1 cellular context compared by ENCODE assay signal in the genomic region with DNA sequence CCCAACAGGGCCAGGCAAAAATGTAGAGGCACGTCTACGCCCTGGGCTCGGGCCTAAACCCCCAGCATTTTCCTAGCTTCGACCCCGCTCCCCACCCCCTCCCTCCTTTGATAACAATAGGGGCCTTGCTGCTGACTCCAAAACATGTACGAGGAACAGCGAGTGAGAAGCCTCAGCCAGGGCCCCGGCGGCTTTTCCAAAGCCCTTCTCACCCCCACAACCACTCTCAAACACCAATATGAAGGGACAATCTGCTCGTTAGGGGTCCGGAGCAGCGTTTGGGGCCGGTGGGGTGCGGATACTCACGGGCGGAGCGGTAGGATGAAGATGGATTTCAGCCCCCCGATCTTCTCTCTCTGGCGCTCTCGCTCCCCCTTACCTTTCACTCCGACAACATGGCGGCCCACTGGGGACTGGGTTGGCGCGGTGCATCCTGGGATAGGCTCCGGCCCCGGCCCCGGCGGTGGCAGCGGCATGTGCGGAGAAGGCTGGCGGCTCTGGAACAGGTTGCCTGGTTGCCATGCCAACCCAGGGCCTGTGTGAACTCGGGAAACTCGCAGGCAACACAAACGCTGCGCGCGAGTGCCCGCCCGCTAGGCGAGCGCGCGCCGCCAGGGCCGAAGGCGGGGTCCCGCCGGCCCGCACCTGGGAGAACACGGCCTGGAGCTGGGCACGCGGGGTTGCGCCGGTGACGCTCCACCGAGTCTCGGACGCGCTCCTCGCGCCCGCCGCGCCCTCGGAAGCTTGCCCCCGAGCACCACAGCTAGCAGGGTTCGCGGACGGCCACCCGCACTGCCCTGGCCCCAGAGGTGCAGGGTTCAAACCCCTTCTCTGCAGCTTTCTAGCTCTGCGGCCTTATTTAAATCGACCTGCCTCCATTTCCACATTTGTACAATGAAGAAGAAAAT.
A peak's percentile ranks its signal among the peaks of the same experiment; 100 is the strongest.
TF ChIP-seq lines count a peak whose summit lies in the region.

TSS of gene PUM1 (minus strand) at position 408 of the 908 bp plus-strand sequence. CDS start 6,151 bp downstream, outside the sequence.

TF ChIP-seq in HEK293, 187 proteins besides CTCF, POLR2A, EP300 and RAD21 (continued from another document and continues in another):
- TF ChIP-seq ZSCAN5A (tag by site-specific recombination; IDR thresholded peaks at IDR 0.05), result 0 out of 2 replicates have a peak, but pooled peaks have one; percentile 34
- TF ChIP-seq, protein P1, sequence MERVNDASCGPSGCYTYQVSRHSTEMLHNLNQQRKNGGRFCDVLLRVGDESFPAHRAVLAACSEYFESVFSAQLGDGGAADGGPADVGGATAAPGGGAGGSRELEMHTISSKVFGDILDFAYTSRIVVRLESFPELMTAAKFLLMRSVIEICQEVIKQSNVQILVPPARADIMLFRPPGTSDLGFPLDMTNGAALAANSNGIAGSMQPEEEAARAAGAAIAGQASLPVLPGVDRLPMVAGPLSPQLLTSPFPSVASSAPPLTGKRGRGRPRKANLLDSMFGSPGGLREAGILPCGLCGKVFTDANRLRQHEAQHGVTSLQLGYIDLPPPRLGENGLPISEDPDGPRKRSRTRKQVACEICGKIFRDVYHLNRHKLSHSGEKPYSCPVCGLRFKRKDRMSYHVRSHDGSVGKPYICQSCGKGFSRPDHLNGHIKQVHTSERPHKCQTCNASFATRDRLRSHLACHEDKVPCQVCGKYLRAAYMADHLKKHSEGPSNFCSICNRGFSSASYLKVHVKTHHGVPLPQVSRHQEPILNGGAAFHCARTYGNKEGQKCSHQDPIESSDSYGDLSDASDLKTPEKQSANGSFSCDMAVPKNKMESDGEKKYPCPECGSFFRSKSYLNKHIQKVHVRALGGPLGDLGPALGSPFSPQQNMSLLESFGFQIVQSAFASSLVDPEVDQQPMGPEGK (tag by site-specific recombination; IDR thresholded peaks at IDR 0.05), result peak; percentile 78
- no peak for TF ChIP-seq ZNF596 (tag by site-specific recombination; IDR thresholded peaks at IDR 0.05)
- no peak for TF ChIP-seq HOXA7 (CRISPR knock-in tag; IDR thresholded peaks at IDR 0.05; ENCODE audit: borderline replicate concordance)
- TF ChIP-seq ZBTB17 (tag by site-specific recombination; IDR thresholded peaks at IDR 0.05), result peak; percentile 94
- TF ChIP-seq ZNF2 (tag by site-specific recombination; IDR thresholded peaks at IDR 0.05), result peak; percentile 42
- TF ChIP-seq ZNF223 (tag by site-specific recombination; IDR thresholded peaks at IDR 0.05), result 0 out of 2 replicates have a peak, but pooled peaks have one; percentile 41
- TF ChIP-seq KLF17 (tag by site-specific recombination; IDR thresholded peaks at IDR 0.05), result no peak; the same call in 1 of the 2 replicates
- peak; percentile 99 for TF ChIP-seq ZNF600 (tag by site-specific recombination; IDR thresholded peaks at IDR 0.05)
- no peak for TF ChIP-seq ZNF19 (tag by site-specific recombination; IDR thresholded peaks at IDR 0.05; ENCODE audit: low read depth)
- TF ChIP-seq ZNF473 (tag by site-specific recombination; IDR thresholded peaks at IDR 0.05), result no peak
- TF ChIP-seq KLF16 (tag by site-specific recombination; IDR thresholded peaks at IDR 0.05), result peak; percentile 61; the same call in 1 of the 2 replicates
- peak; percentile 18 for TF ChIP-seq SP2 (tag by site-specific recombination; IDR thresholded peaks at IDR 0.05)
- peak; percentile 96 for TF ChIP-seq ZNF341 (tag by site-specific recombination; IDR thresholded peaks at IDR 0.05; ENCODE audit: low read depth)
- no peak for TF ChIP-seq ZIC2 (tag by site-specific recombination; IDR thresholded peaks at IDR 0.05)
- TF ChIP-seq ZNF776 (tag by site-specific recombination; IDR thresholded peaks at IDR 0.05; ENCODE audit: borderline replicate concordance), result no peak
- peak; percentile 53; the same call in 1 of the 2 replicates for TF ChIP-seq ZFP69B (tag by site-specific recombination; IDR thresholded peaks at IDR 0.05)
- peak; percentile 78 for TF ChIP-seq ZNF561 (tag by site-specific recombination; IDR thresholded peaks at IDR 0.05; ENCODE audit: borderline replicate concordance)
- TF ChIP-seq, protein P2, sequence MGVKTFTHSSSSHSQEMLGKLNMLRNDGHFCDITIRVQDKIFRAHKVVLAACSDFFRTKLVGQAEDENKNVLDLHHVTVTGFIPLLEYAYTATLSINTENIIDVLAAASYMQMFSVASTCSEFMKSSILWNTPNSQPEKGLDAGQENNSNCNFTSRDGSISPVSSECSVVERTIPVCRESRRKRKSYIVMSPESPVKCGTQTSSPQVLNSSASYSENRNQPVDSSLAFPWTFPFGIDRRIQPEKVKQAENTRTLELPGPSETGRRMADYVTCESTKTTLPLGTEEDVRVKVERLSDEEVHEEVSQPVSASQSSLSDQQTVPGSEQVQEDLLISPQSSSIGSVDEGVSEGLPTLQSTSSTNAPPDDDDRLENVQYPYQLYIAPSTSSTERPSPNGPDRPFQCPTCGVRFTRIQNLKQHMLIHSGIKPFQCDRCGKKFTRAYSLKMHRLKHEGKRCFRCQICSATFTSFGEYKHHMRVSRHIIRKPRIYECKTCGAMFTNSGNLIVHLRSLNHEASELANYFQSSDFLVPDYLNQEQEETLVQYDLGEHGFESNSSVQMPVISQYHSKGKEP (tag by site-specific recombination; IDR thresholded peaks at IDR 0.05), result 0 out of 2 replicates have a peak, but pooled peaks have one; percentile 2
- TF ChIP-seq ZNF658 (tag by site-specific recombination; IDR thresholded peaks at IDR 0.05), result no peak
- peak; percentile 93 for TF ChIP-seq ZNF324 (tag by site-specific recombination; IDR thresholded peaks at IDR 0.05)
- TF ChIP-seq ZNF76 (tag by site-specific recombination; IDR thresholded peaks at IDR 0.05; ENCODE audit: borderline replicate concordance, low read depth), result peak; percentile 95
- TF ChIP-seq, protein P3, sequence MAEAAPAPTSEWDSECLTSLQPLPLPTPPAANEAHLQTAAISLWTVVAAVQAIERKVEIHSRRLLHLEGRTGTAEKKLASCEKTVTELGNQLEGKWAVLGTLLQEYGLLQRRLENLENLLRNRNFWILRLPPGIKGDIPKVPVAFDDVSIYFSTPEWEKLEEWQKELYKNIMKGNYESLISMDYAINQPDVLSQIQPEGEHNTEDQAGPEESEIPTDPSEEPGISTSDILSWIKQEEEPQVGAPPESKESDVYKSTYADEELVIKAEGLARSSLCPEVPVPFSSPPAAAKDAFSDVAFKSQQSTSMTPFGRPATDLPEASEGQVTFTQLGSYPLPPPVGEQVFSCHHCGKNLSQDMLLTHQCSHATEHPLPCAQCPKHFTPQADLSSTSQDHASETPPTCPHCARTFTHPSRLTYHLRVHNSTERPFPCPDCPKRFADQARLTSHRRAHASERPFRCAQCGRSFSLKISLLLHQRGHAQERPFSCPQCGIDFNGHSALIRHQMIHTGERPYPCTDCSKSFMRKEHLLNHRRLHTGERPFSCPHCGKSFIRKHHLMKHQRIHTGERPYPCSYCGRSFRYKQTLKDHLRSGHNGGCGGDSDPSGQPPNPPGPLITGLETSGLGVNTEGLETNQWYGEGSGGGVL (tag by site-specific recombination; IDR thresholded peaks at IDR 0.05), result peak; percentile 56; the same call in 1 of the 2 replicates
- peak; percentile 54; the same call in 1 of the 2 replicates for TF ChIP-seq ZBTB6 (tag by site-specific recombination; IDR thresholded peaks at IDR 0.05)
- TF ChIP-seq ZNF23 (tag by site-specific recombination; IDR thresholded peaks at IDR 0.05; ENCODE audit: borderline replicate concordance), result no peak
- TF ChIP-seq ZNF433 (tag by site-specific recombination; IDR thresholded peaks at IDR 0.05; ENCODE audit: low read depth), result no peak
- TF ChIP-seq RBAK (tag by site-specific recombination; IDR thresholded peaks at IDR 0.05), result no peak
- TF ChIP-seq ZNF610 (tag by site-specific recombination; IDR thresholded peaks at IDR 0.05; ENCODE audit: borderline replicate concordance), result peak; percentile 81
- TF ChIP-seq ZNF202 (tag by site-specific recombination; IDR thresholded peaks at IDR 0.05; ENCODE audit: borderline replicate concordance), result no peak
- peak; percentile 42; the same call in 1 of the 2 replicates for TF ChIP-seq ZNF677 (tag by site-specific recombination; IDR thresholded peaks at IDR 0.05)
- peak; percentile 36; the same call in 1 of the 2 replicates for TF ChIP-seq ZBTB21 (tag by site-specific recombination; IDR thresholded peaks at IDR 0.05)
- no peak for TF ChIP-seq GLI2 (tag by site-specific recombination; IDR thresholded peaks at IDR 0.05; ENCODE audit: borderline replicate concordance, low read depth)
- TF ChIP-seq SP7 (tag by site-specific recombination; IDR thresholded peaks at IDR 0.05), result peak; percentile 82
- 0 out of 2 replicates have a peak, but pooled peaks have one; percentile 15 for TF ChIP-seq KLF9 (tag by site-specific recombination; IDR thresholded peaks at IDR 0.05; ENCODE audit: low read depth)
- peak; percentile 28; the same call in 1 of the 2 replicates for TF ChIP-seq ZSCAN23 (tag by site-specific recombination; IDR thresholded peaks at IDR 0.05)
- peak; percentile 92 for TF ChIP-seq YY2 (tag by site-specific recombination; IDR thresholded peaks at IDR 0.05)
- peak; percentile 25; the same call in 1 of the 2 replicates for TF ChIP-seq ZNF623 (tag by site-specific recombination; IDR thresholded peaks at IDR 0.05)
- TF ChIP-seq ZBTB20 (tag by site-specific recombination; IDR thresholded peaks at IDR 0.05), result peak; percentile 72; the same call in 1 of the 2 replicates
- TF ChIP-seq ZNF510 (tag by site-specific recombination; IDR thresholded peaks at IDR 0.05; ENCODE audit: insufficient replicate concordance), result no peak
- peak; percentile 17; the same call in 1 of the 2 replicates for TF ChIP-seq ZSCAN30 (tag by site-specific recombination; IDR thresholded peaks at IDR 0.05)
- TF ChIP-seq SCRT1 (tag by site-specific recombination; IDR thresholded peaks at IDR 0.05; ENCODE audit: borderline replicate concordance), result peak; percentile 68
- TF ChIP-seq ZNF837 (tag by site-specific recombination; IDR thresholded peaks at IDR 0.05), result no peak
- no peak for TF ChIP-seq ZNF654 (tag by site-specific recombination; IDR thresholded peaks at IDR 0.05; ENCODE audit: low read depth)
- TF ChIP-seq ZNF660 (tag by site-specific recombination; IDR thresholded peaks at IDR 0.05), result peak; percentile 75; the same call in 1 of the 2 replicates
- TF ChIP-seq ZBTB11 (tag by site-specific recombination; conservative IDR thresholded peaks at IDR 0.05; ENCODE audit: low read depth), result no peak; the same call in 1 of the 2 replicates
- no peak for TF ChIP-seq ZNF132 (tag by site-specific recombination; IDR thresholded peaks at IDR 0.05; ENCODE audit: borderline replicate concordance)
- no peak for TF ChIP-seq ZNF138 (tag by site-specific recombination; IDR thresholded peaks at IDR 0.05; ENCODE audit: borderline replicate concordance)
- TF ChIP-seq ZNF366 (tag by site-specific recombination; conservative IDR thresholded peaks at IDR 0.05), result peak; percentile 39; the same call in 1 of the 2 replicates
- peak; percentile 71 for TF ChIP-seq ZNF629 (tag by site-specific recombination; IDR thresholded peaks at IDR 0.05)
- no peak for TF ChIP-seq GFI1B (tag by site-specific recombination; IDR thresholded peaks at IDR 0.05)
- TF ChIP-seq OSR2 (tag by site-specific recombination; IDR thresholded peaks at IDR 0.05), result no peak
- TF ChIP-seq ZNF768 (tag by site-specific recombination; IDR thresholded peaks at IDR 0.05), result no peak; the same call in 1 of the 2 replicates
- TF ChIP-seq ZNF184 (tag by site-specific recombination; IDR thresholded peaks at IDR 0.05), result peak; percentile 26; the same call in 1 of the 2 replicates
- peak; percentile 76 for TF ChIP-seq ZBTB48 (tag by site-specific recombination; IDR thresholded peaks at IDR 0.05)
- no peak for TF ChIP-seq ZNF350 (tag by site-specific recombination; IDR thresholded peaks at IDR 0.05)
